ENCODE assay signal across 8 cellular contexts in the genomic region with DNA sequence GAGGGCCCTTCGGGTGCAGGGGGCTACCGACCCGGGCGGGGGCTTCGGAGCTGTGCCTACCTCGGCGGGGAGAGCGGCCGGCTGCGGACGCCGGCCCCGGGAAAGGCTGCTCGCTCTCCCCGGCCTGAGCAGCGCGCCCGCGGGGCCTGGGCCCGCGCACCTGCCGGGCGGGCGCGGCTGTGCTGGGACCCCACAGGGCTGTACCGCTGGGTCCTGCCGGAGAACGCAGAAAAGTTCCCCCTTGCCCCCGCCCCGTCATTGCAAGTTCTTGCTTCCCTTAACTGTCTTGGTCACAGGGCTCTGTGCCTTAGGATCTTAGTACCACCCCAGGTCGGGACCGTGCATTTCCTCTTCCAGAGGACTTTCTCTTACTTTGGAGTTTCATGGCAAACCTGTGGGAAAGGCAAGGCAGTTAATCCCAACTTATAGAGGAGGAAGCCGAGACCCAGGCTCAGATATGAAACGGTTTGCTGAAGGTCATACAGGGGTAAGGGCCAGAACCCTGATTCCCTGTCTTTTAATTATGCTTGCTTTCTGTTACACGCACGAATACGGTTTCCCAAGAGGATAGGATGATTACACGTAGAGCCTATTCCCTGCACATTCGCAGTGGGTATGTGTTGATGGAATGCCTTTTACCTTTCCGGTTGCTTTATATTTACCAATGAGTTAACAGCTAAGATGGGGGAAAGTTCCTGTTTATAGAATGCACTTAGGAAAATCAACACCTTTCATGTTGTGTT. TPM values are rescaled to one million over a fixed set of nuclear protein-coding genes. Genes with fewer than 3 reads are reported as not detected.
A peak's percentile ranks its signal among the peaks of the same experiment; 100 is the strongest.
DNase-seq lines count a peak whose midpoint lies in the region; ATAC-seq, FAIRE-seq and TF ChIP-seq lines count a peak whose summit lies in the region.

No MANE protein-coding gene starts in this region.

- H3K9me3 ChIP-seq in CD4-positive, alpha-beta T cell (ENCODE audit: control insufficient read depth, low read length) = no peaks in the 10 kb centered on the region
- H3K9me3 ChIP-seq in esophagus muscularis mucosa = no peaks in the 10 kb centered on the region

- H3K4me1 ChIP-seq in esophagus muscularis mucosa = peaks cover 13 to 57% (median 39%) of the 10 kb centered on the region in 4 donors

- peak overlapping the region; percentile 83 to 95 (median 92) for H3K4me3 ChIP-seq in esophagus muscularis mucosa

- no peaks in the 10 kb centered on the region for H3K36me3 ChIP-seq in esophagus muscularis mucosa

- intact Hi-C loops in CD4-positive, alpha-beta T cell (cut with DNase I, micrococcal nuclease) = loop anchor here (1.0 to 10.0 kb wide), 8 partner anchors 20 to 1626 kb away; a partner anchor contains a TSS
- intact Hi-C loops in esophagus muscularis mucosa (cut with DNase I) = loop anchor here (2.0 kb wide), 1 partner anchor 58 kb away; no protein-coding TSS in a partner anchor

- no peaks in the 10 kb centered on the region for H3K27me3 Mint-ChIP-seq in CD4-positive, alpha-beta T cell

- H3K27ac ChIP-seq in CD4-positive, alpha-beta T cell (ENCODE audit: low read depth, low read length) = peak overlapping the region; percentile 65
- peak overlapping the region; percentile 89 to 95 (median 94) for H3K27ac ChIP-seq in esophagus muscularis mucosa (replicated peaks in 1 of 4)

- TF ChIP-seq POLR2A in esophagus muscularis mucosa (IDR thresholded peaks at IDR 0.05; ENCODE audit: low read depth) = no peak

- POLR2A ChIA-PET in CD4-positive, alpha-beta T cell (lab: Charles Lee) = interaction anchor here (0.8 to 3.5 kb wide), 5 partner anchors 19 to 62 kb away, joined by 3 to 63 read pairs (median 10); no protein-coding TSS in a partner anchor

- H3K27ac Mint-ChIP-seq in CD4-positive, alpha-beta T cell = peak overlapping the region; percentile 78

- peak in 3 of 10 experiments; percentile 10 to 17 (median 13) for DNase-seq in CD4-positive, alpha-beta T cell
- DNase-seq in UCSD-AML1 (lab: John Stamatoyannopoulos, UW; ENCODE audit: unreplicated experiment) = peak; percentile 54
- no peak for DNase-seq in esophagus muscularis mucosa (ENCODE audit: extremely low spot score)
- peak; percentile 24 for DNase-seq in myocyte (ENCODE audit: low read depth)
- DNase-seq in urothelium cell line (ENCODE audit: low spot score) = peak; percentile 37
- DNase-seq in NCI-H146 (lab: John Stamatoyannopoulos, UW) = no peak

- TF ChIP-seq EP300 in esophagus muscularis mucosa (IDR thresholded peaks at IDR 0.05) = no peak

- CTCF ChIA-PET in CD4-positive, alpha-beta T cell (lab: Charles Lee) = interaction anchor here (1.4 to 2.6 kb wide), 3 partner anchors 9 to 58 kb away, joined by 3 to 16 read pairs (median 7); no protein-coding TSS in a partner anchor

- no peaks in the 10 kb centered on the region for H3K9me3 Mint-ChIP-seq in CD4-positive, alpha-beta T cell

- no peak for FAIRE-seq in urothelium cell line (lab: Jason Lieb, UNC)

- no peaks in the 10 kb centered on the region for H3K27me3 ChIP-seq in CD4-positive, alpha-beta T cell (ENCODE audit: control insufficient read depth, insufficient read depth, low read length)
- H3K27me3 ChIP-seq in esophagus muscularis mucosa = no peaks in the 10 kb centered on the region

- TF ChIP-seq CTCF in CD4-positive, alpha-beta T cell (IDR thresholded peaks at IDR 0.05) = no peak
- TF ChIP-seq CTCF in esophagus muscularis mucosa (IDR thresholded peaks at IDR 0.05) = no peak

- peaks cover 32% of the 10 kb centered on the region for H3K36me3 Mint-ChIP-seq in CD4-positive, alpha-beta T cell (ENCODE audit: low read depth)

- ATAC-seq in CD4-positive, alpha-beta T cell (ENCODE audit: poor library complexity) = peak; percentile 17
- ATAC-seq in GM19372 (IDR thresholded peaks at IDR 0.05; ENCODE audit: low read depth, unreplicated experiment) = peak; percentile 31
- peak; percentile 30 for ATAC-seq in HG03460 (IDR thresholded peaks at IDR 0.05; ENCODE audit: unreplicated experiment)

- WGBS in esophagus muscularis mucosa = under 1% methylated on average over 18 of the region's 40 CpGs

- peaks cover 44% of the 10 kb centered on the region for H3K4me1 Mint-ChIP-seq in CD4-positive, alpha-beta T cell (ENCODE audit: low read depth)

- H3K4me3 Mint-ChIP-seq in CD4-positive, alpha-beta T cell = peak overlapping the region; percentile 89

RNA-seq across cellular contexts. Expression of a gene that starts 0.7 kb away (rescaled TPM):
- 10 to 100 TPM; 57.7 to 58.4 TPM for total RNA-seq in CD4-positive, alpha-beta T cell
- 10 to 100 TPM; 41.6 to 62.7 (median 52.6) TPM for total RNA-seq in esophagus muscularis mucosa
- 28.9 and 33.5 TPM in 2 replicates for total RNA-seq in myocyte
- 12.6 TPM for polyA plus RNA-seq in myocyte (2012)

Comparison
In these comparisons a context has a peak if more than half of its experiments do, and no peak if none do; other contexts are left out.
1. DNase-seq: peak in UCSD-AML1 (single experiment), myocyte (single experiment) and urothelium cell line (single experiment); none in esophagus muscularis mucosa (single experiment) and NCI-H146 (single experiment).
2. Peak in every context shown above with its lines, with median percentiles within 50 percentile points of each other: ATAC-seq.